In genomic region chr22:24698266-24698926, GRCh38 we compare ENCODE assay signal across 2 cellular contexts.
TF ChIP-seq lines count a peak whose summit lies in the region.

No MANE protein-coding gene starts in this region.

TF ChIP-seq in IMR-90, 13 proteins besides CTCF, POLR2A, EP300 and RAD21:
- TF ChIP-seq BHLHE40 (IDR thresholded peaks at IDR 0.05; ENCODE audit: low read depth, low read length) (no peak), CHD1 (IDR thresholded peaks at IDR 0.05; ENCODE audit: low read depth, low read length) (no peak), MAFK (IDR thresholded peaks at IDR 0.05; ENCODE audit: low read depth, low read length) (no peak), FOS (IDR thresholded peaks at IDR 0.05; ENCODE audit: low read depth, low read length) (no peak), SMC3 (IDR thresholded peaks at IDR 0.05; ENCODE audit: low read depth, low read length) (no peak), MAZ (IDR thresholded peaks at IDR 0.05; ENCODE audit: borderline replicate concordance, low read depth, low read length) (no peak)

TF ChIP-seq in H1, 55 proteins besides CTCF, POLR2A, EP300 and RAD21:
- TF ChIP-seq HDAC6 (IDR thresholded peaks at IDR 0.05; ENCODE audit: low read depth, low read length) (no peak), CHD2 (IDR thresholded peaks at IDR 0.05; ENCODE audit: low read length) (no peak), SIX5 (IDR thresholded peaks at IDR 0.05; ENCODE audit: low read depth, low read length) (no peak), GTF2F1 (IDR thresholded peaks at IDR 0.05; ENCODE audit: borderline replicate concordance, low read depth, low read length) (no peak), RFX5 (IDR thresholded peaks at IDR 0.05; ENCODE audit: borderline replicate concordance, low read depth, low read length) (no peak), SP4 (IDR thresholded peaks at IDR 0.05; ENCODE audit: low read length) (no peak), HDAC2 (IDR thresholded peaks at IDR 0.05; ENCODE audit: borderline replicate concordance in 1 of 2, low read depth in 2 of 2, low read length in 2 of 2) (no peak), SAP30 (IDR thresholded peaks at IDR 0.05; ENCODE audit: insufficient read depth, insufficient replicate concordance, low read length) (no peak), TBP (IDR thresholded peaks at IDR 0.05; ENCODE audit: low read depth, low read length) (no peak), RBBP5 (IDR thresholded peaks at IDR 0.05; ENCODE audit: borderline replicate concordance, low read depth, low read length) (no peak), CTBP2 (IDR thresholded peaks at IDR 0.05; ENCODE audit: borderline replicate concordance, insufficient read depth, insufficient read length, low read length) (no peak), TEAD4 (IDR thresholded peaks at IDR 0.05; ENCODE audit: low read depth, low read length) (no peak)
- TF ChIP-seq, protein P1, sequence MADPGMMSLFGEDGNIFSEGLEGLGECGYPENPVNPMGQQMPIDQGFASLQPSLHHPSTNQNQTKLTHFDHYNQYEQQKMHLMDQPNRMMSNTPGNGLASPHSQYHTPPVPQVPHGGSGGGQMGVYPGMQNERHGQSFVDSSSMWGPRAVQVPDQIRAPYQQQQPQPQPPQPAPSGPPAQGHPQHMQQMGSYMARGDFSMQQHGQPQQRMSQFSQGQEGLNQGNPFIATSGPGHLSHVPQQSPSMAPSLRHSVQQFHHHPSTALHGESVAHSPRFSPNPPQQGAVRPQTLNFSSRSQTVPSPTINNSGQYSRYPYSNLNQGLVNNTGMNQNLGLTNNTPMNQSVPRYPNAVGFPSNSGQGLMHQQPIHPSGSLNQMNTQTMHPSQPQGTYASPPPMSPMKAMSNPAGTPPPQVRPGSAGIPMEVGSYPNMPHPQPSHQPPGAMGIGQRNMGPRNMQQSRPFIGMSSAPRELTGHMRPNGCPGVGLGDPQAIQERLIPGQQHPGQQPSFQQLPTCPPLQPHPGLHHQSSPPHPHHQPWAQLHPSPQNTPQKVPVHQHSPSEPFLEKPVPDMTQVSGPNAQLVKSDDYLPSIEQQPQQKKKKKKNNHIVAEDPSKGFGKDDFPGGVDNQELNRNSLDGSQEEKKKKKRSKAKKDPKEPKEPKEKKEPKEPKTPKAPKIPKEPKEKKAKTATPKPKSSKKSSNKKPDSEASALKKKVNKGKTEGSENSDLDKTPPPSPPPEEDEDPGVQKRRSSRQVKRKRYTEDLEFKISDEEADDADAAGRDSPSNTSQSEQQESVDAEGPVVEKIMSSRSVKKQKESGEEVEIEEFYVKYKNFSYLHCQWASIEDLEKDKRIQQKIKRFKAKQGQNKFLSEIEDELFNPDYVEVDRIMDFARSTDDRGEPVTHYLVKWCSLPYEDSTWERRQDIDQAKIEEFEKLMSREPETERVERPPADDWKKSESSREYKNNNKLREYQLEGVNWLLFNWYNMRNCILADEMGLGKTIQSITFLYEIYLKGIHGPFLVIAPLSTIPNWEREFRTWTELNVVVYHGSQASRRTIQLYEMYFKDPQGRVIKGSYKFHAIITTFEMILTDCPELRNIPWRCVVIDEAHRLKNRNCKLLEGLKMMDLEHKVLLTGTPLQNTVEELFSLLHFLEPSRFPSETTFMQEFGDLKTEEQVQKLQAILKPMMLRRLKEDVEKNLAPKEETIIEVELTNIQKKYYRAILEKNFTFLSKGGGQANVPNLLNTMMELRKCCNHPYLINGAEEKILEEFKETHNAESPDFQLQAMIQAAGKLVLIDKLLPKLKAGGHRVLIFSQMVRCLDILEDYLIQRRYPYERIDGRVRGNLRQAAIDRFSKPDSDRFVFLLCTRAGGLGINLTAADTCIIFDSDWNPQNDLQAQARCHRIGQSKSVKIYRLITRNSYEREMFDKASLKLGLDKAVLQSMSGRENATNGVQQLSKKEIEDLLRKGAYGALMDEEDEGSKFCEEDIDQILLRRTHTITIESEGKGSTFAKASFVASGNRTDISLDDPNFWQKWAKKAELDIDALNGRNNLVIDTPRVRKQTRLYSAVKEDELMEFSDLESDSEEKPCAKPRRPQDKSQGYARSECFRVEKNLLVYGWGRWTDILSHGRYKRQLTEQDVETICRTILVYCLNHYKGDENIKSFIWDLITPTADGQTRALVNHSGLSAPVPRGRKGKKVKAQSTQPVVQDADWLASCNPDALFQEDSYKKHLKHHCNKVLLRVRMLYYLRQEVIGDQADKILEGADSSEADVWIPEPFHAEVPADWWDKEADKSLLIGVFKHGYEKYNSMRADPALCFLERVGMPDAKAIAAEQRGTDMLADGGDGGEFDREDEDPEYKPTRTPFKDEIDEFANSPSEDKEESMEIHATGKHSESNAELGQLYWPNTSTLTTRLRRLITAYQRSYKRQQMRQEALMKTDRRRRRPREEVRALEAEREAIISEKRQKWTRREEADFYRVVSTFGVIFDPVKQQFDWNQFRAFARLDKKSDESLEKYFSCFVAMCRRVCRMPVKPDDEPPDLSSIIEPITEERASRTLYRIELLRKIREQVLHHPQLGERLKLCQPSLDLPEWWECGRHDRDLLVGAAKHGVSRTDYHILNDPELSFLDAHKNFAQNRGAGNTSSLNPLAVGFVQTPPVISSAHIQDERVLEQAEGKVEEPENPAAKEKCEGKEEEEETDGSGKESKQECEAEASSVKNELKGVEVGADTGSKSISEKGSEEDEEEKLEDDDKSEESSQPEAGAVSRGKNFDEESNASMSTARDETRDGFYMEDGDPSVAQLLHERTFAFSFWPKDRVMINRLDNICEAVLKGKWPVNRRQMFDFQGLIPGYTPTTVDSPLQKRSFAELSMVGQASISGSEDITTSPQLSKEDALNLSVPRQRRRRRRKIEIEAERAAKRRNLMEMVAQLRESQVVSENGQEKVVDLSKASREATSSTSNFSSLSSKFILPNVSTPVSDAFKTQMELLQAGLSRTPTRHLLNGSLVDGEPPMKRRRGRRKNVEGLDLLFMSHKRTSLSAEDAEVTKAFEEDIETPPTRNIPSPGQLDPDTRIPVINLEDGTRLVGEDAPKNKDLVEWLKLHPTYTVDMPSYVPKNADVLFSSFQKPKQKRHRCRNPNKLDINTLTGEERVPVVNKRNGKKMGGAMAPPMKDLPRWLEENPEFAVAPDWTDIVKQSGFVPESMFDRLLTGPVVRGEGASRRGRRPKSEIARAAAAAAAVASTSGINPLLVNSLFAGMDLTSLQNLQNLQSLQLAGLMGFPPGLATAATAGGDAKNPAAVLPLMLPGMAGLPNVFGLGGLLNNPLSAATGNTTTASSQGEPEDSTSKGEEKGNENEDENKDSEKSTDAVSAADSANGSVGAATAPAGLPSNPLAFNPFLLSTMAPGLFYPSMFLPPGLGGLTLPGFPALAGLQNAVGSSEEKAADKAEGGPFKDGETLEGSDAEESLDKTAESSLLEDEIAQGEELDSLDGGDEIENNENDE (IDR thresholded peaks at IDR 0.05; ENCODE audit: insufficient replicate concordance, low read length), result no peak
- TF ChIP-seq, protein P2, sequence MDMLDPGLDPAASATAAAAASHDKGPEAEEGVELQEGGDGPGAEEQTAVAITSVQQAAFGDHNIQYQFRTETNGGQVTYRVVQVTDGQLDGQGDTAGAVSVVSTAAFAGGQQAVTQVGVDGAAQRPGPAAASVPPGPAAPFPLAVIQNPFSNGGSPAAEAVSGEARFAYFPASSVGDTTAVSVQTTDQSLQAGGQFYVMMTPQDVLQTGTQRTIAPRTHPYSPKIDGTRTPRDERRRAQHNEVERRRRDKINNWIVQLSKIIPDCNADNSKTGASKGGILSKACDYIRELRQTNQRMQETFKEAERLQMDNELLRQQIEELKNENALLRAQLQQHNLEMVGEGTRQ (IDR thresholded peaks at IDR 0.05; ENCODE audit: low read length), result no peak
